In the genomic region with DNA sequence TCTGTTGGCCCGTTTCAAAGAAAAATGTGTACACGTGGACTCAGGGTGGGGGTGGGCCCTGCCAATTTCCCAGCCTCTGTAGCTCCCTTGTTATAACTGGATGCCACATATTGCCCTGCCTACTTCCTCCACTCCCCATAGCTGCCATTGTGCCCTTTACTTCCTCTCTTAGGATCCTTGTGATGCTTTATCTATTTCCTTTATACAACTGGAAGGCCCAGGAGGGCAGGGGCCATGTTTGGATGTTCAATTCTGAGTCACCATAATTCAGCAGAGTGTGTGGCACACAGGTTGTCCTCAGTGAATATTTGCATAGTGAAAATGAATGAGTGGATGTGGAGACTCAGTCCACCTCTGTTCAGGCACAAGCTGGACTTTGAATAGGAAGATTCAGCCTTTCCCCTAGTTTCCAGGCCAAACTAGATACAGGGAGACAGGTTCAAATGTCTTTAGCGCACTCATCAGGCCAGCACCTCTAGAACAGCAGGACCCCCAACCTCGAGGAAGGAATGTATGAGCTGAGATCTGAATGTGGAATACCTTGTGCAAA, we compare ENCODE assay signal across 1 cellular context.
TF ChIP-seq lines count a peak whose summit lies in the region.

No MANE protein-coding gene starts in this region.

TF ChIP-seq in HepG2, 621 proteins besides CTCF, POLR2A, EP300 and RAD21:
- TF ChIP-seq, protein P1, sequence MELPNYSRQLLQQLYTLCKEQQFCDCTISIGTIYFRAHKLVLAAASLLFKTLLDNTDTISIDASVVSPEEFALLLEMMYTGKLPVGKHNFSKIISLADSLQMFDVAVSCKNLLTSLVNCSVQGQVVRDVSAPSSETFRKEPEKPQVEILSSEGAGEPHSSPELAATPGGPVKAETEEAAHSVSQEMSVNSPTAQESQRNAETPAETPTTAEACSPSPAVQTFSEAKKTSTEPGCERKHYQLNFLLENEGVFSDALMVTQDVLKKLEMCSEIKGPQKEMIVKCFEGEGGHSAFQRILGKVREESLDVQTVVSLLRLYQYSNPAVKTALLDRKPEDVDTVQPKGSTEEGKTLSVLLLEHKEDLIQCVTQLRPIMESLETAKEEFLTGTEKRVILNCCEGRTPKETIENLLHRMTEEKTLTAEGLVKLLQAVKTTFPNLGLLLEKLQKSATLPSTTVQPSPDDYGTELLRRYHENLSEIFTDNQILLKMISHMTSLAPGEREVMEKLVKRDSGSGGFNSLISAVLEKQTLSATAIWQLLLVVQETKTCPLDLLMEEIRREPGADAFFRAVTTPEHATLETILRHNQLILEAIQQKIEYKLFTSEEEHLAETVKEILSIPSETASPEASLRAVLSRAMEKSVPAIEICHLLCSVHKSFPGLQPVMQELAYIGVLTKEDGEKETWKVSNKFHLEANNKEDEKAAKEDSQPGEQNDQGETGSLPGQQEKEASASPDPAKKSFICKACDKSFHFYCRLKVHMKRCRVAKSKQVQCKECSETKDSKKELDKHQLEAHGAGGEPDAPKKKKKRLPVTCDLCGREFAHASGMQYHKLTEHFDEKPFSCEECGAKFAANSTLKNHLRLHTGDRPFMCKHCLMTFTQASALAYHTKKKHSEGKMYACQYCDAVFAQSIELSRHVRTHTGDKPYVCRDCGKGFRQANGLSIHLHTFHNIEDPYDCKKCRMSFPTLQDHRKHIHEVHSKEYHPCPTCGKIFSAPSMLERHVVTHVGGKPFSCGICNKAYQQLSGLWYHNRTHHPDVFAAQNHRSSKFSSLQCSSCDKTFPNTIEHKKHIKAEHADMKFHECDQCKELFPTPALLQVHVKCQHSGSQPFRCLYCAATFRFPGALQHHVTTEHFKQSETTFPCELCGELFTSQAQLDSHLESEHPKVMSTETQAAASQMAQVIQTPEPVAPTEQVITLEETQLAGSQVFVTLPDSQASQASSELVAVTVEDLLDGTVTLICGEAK (IDR thresholded peaks at IDR 0.05), result no peak
- TF ChIP-seq, protein P1 (CRISPR knock-in tag; IDR thresholded peaks at IDR 0.05), result no peak
- TF ChIP-seq ZNF574 (CRISPR knock-in tag; IDR thresholded peaks at IDR 0.05) (no peak), FOSL2 (CRISPR knock-in tag; IDR thresholded peaks at IDR 0.05) (0 out of 2 replicates have a peak, but pooled peaks have one; percentile 18)
